In the genomic region with DNA sequence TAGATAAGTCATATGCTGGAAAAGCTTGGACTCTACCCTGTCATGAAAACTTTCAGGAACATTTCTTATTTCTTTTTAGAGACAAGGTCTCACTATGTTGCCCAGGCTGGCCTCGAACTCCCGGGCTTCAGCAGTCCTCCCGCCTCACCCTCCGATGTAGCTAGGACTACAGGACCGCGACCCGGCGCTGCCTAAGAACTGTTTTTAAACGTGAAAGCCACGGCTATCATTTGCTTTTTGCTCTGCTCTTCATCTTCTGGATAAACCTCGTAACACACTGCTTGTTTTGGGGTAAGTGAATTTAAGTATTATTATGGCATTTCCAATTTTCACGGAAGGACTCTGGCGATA, we compare ENCODE assay signal across 1 cellular context.
TF ChIP-seq lines count a peak whose summit lies in the region.

No MANE protein-coding gene starts in this region.

TF ChIP-seq in GM12878, 131 proteins besides CTCF, POLR2A, EP300 and RAD21 (continued from another document):
- TF ChIP-seq, protein P1, sequence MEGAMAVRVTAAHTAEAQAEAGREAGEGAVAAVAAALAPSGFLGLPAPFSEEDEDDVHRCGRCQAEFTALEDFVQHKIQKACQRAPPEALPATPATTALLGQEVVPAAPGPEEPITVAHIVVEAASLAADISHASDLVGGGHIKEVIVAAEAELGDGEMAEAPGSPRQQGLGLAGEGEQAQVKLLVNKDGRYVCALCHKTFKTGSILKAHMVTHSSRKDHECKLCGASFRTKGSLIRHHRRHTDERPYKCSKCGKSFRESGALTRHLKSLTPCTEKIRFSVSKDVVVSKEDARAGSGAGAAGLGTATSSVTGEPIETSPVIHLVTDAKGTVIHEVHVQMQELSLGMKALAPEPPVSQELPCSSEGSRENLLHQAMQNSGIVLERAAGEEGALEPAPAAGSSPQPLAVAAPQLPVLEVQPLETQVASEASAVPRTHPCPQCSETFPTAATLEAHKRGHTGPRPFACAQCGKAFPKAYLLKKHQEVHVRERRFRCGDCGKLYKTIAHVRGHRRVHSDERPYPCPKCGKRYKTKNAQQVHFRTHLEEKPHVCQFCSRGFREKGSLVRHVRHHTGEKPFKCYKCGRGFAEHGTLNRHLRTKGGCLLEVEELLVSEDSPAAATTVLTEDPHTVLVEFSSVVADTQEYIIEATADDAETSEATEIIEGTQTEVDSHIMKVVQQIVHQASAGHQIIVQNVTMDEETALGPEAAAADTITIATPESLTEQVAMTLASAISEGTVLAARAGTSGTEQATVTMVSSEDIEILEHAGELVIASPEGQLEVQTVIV (IDR thresholded peaks at IDR 0.05; ENCODE audit: borderline replicate concordance, partially characterized antibody), result no peak
- TF ChIP-seq RELA (IDR thresholded peaks at IDR 0.05; ENCODE audit: borderline replicate concordance, partially characterized antibody) (no peak), KLF5 (IDR thresholded peaks at IDR 0.05; ENCODE audit: partially characterized antibody) (no peak)
